15 cellular contexts compared by ENCODE assay signal in genomic region chr5:89417990-89418820, GRCh38.
A peak's percentile ranks its signal among the peaks of the same experiment; 100 is the strongest.
DNase-seq lines count a peak whose midpoint lies in the region; ATAC-seq and TF ChIP-seq lines count a peak whose summit lies in the region.
"Had no signal": no experiment of that assay in that cellular context is flagged by ENCODE, and none has a peak within 500 bp of the region (broad histone marks: within the 10 kb centered on the region; RNA-seq: fewer than 3 reads in every experiment).

No MANE protein-coding gene starts in this region.

- H3K4me3 ChIP-seq in BLaER1 treated with 17β-estradiol and CSF1 and Interleukin-3, amounts not matched to agents 10 nM and 100 nM, result peak overlapping the region in 1 of 10 experiments; percentile 17; a peak in 2 of 20 replicates
- H3K4me3 ChIP-seq in WERI-Rb-1 (ENCODE audit: low read depth, low read length), result no peak overlapping the region
- no peak overlapping the region for H3K4me3 ChIP-seq in thyroid gland (replicated peaks in 1 of 3)
- H3K4me3 ChIP-seq in heart right ventricle, result no peak overlapping the region
- H3K4me3 ChIP-seq: right lobe of liver, stomach had no signal

- TF ChIP-seq CTCF in WERI-Rb-1 (IDR thresholded peaks at IDR 0.05; ENCODE audit: low read depth, low read length) (peak; percentile 32; the same call in 1 of the 2 replicates), thyroid gland (IDR thresholded peaks at IDR 0.05) (no peak), heart right ventricle (IDR thresholded peaks at IDR 0.05) (no peak)

- no peak for ATAC-seq in HG02678 (IDR thresholded peaks at IDR 0.05; ENCODE audit: unreplicated experiment)
- ATAC-seq in heart right ventricle, result no peak
- ATAC-seq: left lobe of liver; naive thymus-derived CD8-positive, alpha-beta T cell had no signal

- H3K36me3 ChIP-seq in BLaER1 treated with 17β-estradiol and CSF1 and Interleukin-3, amounts not matched to agents 10 nM and 100 nM, result peaks cover 0 to 10% (median 0%) of the 10 kb centered on the region in 11 experiments; a peak in 3 of 22 replicates
- H3K36me3 ChIP-seq in WERI-Rb-1 (no peaks in the 10 kb centered on the region), thyroid gland (no peaks in the 10 kb centered on the region), heart right ventricle (no peaks in the 10 kb centered on the region)
- H3K36me3 ChIP-seq: right lobe of liver, stomach had no signal

- no peaks in the 10 kb centered on the region for H3K27me3 ChIP-seq in BLaER1 treated with 17β-estradiol and CSF1 and Interleukin-3, amounts not matched to agents 10 nM and 100 nM
- H3K27me3 ChIP-seq in WERI-Rb-1 (ENCODE audit: insufficient read depth, low read depth, severe bottlenecking), result no peaks in the 10 kb centered on the region
- no peaks in the 10 kb centered on the region for H3K27me3 ChIP-seq in thyroid gland
- H3K27me3 ChIP-seq in heart right ventricle, result no peaks in the 10 kb centered on the region
- H3K27me3 ChIP-seq: right lobe of liver, stomach had no signal

- in situ Hi-C loops in KBM-7 (cut with MboI; ENCODE audit: low pct_unique_long_range_greater_than_20kb, low sequenced_read_pairs), result no loop called here

- H3K9ac ChIP-seq in BLaER1 treated with 17β-estradiol and CSF1 and Interleukin-3, amounts not matched to agents 10 nM and 100 nM, result peak overlapping the region in 1 of 11 experiments; percentile 51; a peak in 2 of 22 replicates

- no peaks in the 10 kb centered on the region for H4K20me1 ChIP-seq in BLaER1 treated with 17β-estradiol and CSF1 and Interleukin-3, amounts not matched to agents 10 nM and 100 nM

- H3K27ac ChIP-seq in BLaER1 treated with 17β-estradiol and CSF1 and Interleukin-3, amounts not matched to agents 10 nM and 100 nM, result peak overlapping the region in 8 of 11 experiments; percentile 17 to 78 (median 64); a peak in 14 of 22 replicates
- H3K27ac ChIP-seq in WERI-Rb-1 (no peak overlapping the region), thyroid gland (no peak overlapping the region), heart right ventricle (peak overlapping the region in 1 of 10 donors; percentile 31)
- H3K27ac ChIP-seq: right lobe of liver, stomach had no signal

- H3K4me2 ChIP-seq in BLaER1 treated with 17β-estradiol and CSF1 and Interleukin-3, amounts not matched to agents 10 nM and 100 nM, result peak overlapping the region in 6 of 11 experiments; percentile 29 to 75 (median 47); a peak in 10 of 22 replicates

- peaks cover 0 to 59% (median 0%) of the 10 kb centered on the region in 11 experiments; a peak in 10 of 22 replicates for H3K9me3 ChIP-seq in BLaER1 treated with 17β-estradiol and CSF1 and Interleukin-3, amounts not matched to agents 10 nM and 100 nM (replicated peaks in 1 of 11)
- no peaks in the 10 kb centered on the region for H3K9me3 ChIP-seq in WERI-Rb-1 (ENCODE audit: severe bottlenecking)
- no peaks in the 10 kb centered on the region for H3K9me3 ChIP-seq in thyroid gland
- peaks cover 0 to 5% (median 0%) of the 10 kb centered on the region in 11 donors for H3K9me3 ChIP-seq in heart right ventricle
- H3K9me3 ChIP-seq: right lobe of liver, stomach had no signal

- peaks cover 0 to 54% (median 12%) of the 10 kb centered on the region in 10 experiments; a peak in 11 of 20 replicates for H3K4me1 ChIP-seq in BLaER1 treated with 17β-estradiol and CSF1 and Interleukin-3, amounts not matched to agents 10 nM and 100 nM
- H3K4me1 ChIP-seq in thyroid gland (no peaks in the 10 kb centered on the region), heart right ventricle (peaks cover 0 to 12% (median 0%) of the 10 kb centered on the region in 9 donors)
- H3K4me1 ChIP-seq: right lobe of liver, stomach had no signal

- peak; percentile 35 for DNase-seq in KBM-7
- peak; percentile 11 for DNase-seq in WERI-Rb-1
- peak; percentile 18 for DNase-seq in kidney tubule cell (ENCODE audit: low spot score)
- DNase-seq in SIG-M5 (lab: John Stamatoyannopoulos, UW), result no peak
- DNase-seq in thyroid gland, result no peak
- no peak for DNase-seq in heart right ventricle
- DNase-seq: activated CD4-positive, alpha-beta T cell treated with anti-CD3 and anti-CD28 coated beads, Interleukin-2, amount 50 U/mL, for 4 hours; aorta; right lobe of liver; stomach; T-helper 1 cell had no signal

- WGBS in thyroid gland, 2 donors, result 95 to 97% methylated on average over 3 of the region's 3 CpGs
- WGBS in heart right ventricle, 2 donors, result 85 to 92% methylated on average over 3 of the region's 3 CpGs

- intact Hi-C loops in thyroid gland (cut with DNase I), result no loop called here
- intact Hi-C loops in heart right ventricle (cut with DNase I), result loop anchor here in 1 of 10 donors (5.0 kb wide), 1 partner anchor 41 kb away; no protein-coding TSS in a partner anchor

- no peak for TF ChIP-seq POLR2A in thyroid gland (IDR thresholded peaks at IDR 0.05)

Comparison
In these comparisons a context has a peak if more than half of its experiments do, and no peak if none do; other contexts are left out.
1. H3K27ac ChIP-seq: peak in BLaER1 treated with 17β-estradiol and CSF1 and Interleukin-3, amounts not matched to agents 10 nM and 100 nM (8 of 11); none in WERI-Rb-1 (single experiment) and thyroid gland (0 of 3).
2. DNase-seq: peak in KBM-7 (single experiment), WERI-Rb-1 (single experiment) and kidney tubule cell (single experiment); none in SIG-M5 (single experiment), thyroid gland (0 of 2) and heart right ventricle (0 of 2).